In the genomic region with DNA sequence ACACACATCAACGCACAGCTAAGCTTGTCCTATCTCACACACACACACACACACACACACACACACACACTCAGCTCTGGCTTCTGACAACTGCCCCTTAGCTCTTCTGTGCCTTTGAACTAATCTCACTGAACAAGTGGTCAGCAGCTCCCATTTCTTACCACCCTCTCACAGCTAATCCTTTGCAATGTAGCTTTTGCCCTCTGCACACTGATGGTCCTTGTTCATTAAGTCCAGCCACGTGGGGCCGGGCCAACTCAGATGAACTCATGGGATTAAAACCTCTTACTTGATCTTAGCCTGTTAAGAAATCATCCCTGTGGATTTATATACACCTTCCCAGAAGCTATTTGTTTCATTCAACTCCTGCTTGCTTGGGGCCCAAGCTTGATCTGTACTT, we compare ENCODE assay signal across 22 cellular contexts. TPM values are rescaled to one million over a fixed set of nuclear protein-coding genes. Genes with fewer than 3 reads are reported as not detected.
"Had no signal": no experiment of that assay in that cellular context is flagged by ENCODE, and none has a peak within 500 bp of the region (broad histone marks: within the 10 kb centered on the region; RNA-seq: fewer than 3 reads in every experiment).

No MANE protein-coding gene starts in this region.

- H3K4me2 ChIP-seq: hepatocyte had no signal

- ATAC-seq: T-cell had no signal

- DNase-seq: activated CD4-positive, alpha-beta T cell treated with anti-CD3 and anti-CD28 coated beads for 1 hour; activated CD8-positive, alpha-beta memory T cell treated with anti-CD3 and anti-CD28 coated beads for 24 hours; activated CD8-positive, alpha-beta memory T cell treated with anti-CD3 and anti-CD28 coated beads, Interleukin-2, amount 50 U/mL, for 4 hours; activated naive CD4-positive, alpha-beta T cell; activated T-cell treated with anti-CD3 and anti-CD28 coated beads, Interleukin-2, amount 50 U/mL, for 24 hours; adrenal gland; central memory CD4-positive, alpha-beta T cell; effector memory CD4-positive, alpha-beta T cell; foreskin melanocyte; left ventricle myocardium inferior; mammary epithelial cell; posterior cingulate gyrus; spleen; stimulated activated CD4-positive, alpha-beta T cell treated with anti-CD3 and anti-CD28 coated beads, Interleukin-4, amount 100 ng/mL, for 1 hour; stimulated activated naive CD4-positive, alpha-beta T cell treated with Interleukin-2 at 50 U/mL for 16 hours; T-cell; upper lobe of right lung had no signal

- H3K36me3 ChIP-seq: adrenal gland, ascending aorta, left ventricle myocardium inferior, spleen, upper lobe of right lung had no signal

- H3K27me3 ChIP-seq: adrenal gland, ascending aorta had no signal

- H3K9me3 ChIP-seq: adrenal gland, ascending aorta, left ventricle myocardium inferior, spleen, upper lobe of right lung had no signal

- H3K27ac ChIP-seq: adrenal gland, ascending aorta, hepatocyte, left ventricle myocardium inferior, spleen, upper lobe of right lung had no signal

- H2AFZ ChIP-seq: hepatocyte had no signal

- H3K4me1 ChIP-seq: adrenal gland, ascending aorta, upper lobe of right lung had no signal

- H3K4me3 ChIP-seq: adrenal gland, ascending aorta, hepatocyte, left ventricle myocardium inferior, spleen, upper lobe of right lung had no signal

RNA-seq across cellular contexts. Expression of a gene that starts 36.6 kb away (rescaled TPM):
- total RNA-seq: activated T-helper 2 cell treated with anti-CD3 and anti-CD28 coated beads, Interferon-gamma antibody, Interleukin-2, Interleukin-4, amounts not matched to agents 10 μg/mL and 5 μg/mL and 100 μg/mL, durations not matched to agents 14 hours and 24 hours and 36 hours; ascending aorta; left ventricle myocardium inferior; mammary epithelial cell; omental fat pad; T-cell; upper lobe of right lung had no signal
- polyA plus RNA-seq: esophagus, mammary epithelial cell had no signal
